9 cellular contexts compared by ENCODE assay signal in the genomic region with DNA sequence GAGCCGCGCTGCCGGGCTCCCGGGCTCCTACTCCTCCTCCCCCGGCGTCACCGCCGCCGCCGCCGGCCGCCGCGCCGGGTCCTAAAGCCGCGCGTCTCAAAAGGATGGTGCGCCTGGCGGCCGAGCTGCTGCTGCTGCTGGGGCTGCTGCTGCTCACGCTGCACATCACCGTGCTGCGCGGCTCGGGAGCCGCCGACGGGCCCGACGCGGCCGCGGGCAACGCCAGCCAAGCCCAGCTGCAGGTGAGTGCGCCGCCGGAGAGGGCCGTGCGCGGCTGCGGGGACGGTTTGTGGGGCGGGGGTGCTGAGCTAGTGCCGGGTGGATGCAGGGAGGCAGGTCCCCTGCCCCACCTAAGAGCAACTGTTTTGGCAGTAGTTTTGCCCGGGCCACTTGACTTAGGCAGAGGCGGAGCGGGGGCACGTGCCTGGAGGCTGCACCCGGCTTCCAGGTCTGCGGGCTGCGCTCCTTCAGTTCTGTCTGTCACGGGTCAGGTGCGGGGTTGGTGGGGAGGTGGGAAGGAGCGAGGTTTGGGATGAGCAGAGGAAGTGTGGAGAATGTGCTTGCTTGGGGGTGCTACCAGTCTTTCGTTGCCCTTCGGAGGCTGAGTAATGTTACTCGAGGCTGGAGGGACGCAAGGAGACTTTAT. TPM values are rescaled to one million over a fixed set of nuclear protein-coding genes. Genes with fewer than 3 reads are reported as not detected.
A peak's percentile ranks its signal among the peaks of the same experiment; 100 is the strongest.
DNase-seq lines count a peak whose midpoint lies in the region; ATAC-seq, FAIRE-seq and TF ChIP-seq lines count a peak whose summit lies in the region.
"Had no signal": no experiment of that assay in that cellular context is flagged by ENCODE, and none has a peak within 500 bp of the region (broad histone marks: within the 10 kb centered on the region; RNA-seq: fewer than 3 reads in every experiment).

No MANE protein-coding gene starts in this region.

- H3K27me3 ChIP-seq in pancreas (peaks cover 0 to 8% (median 0%) of the 10 kb centered on the region in 4 donors), upper lobe of right lung (peaks cover 18% of the 10 kb centered on the region)

- 2 to 4% methylated on average over 41 to 59 of the region's 59 CpGs for WGBS in pancreas, 2 donors

- H3K4me1 ChIP-seq in pancreas, result peaks cover 0 to 5% (median 4%) of the 10 kb centered on the region in 3 donors
- H3K4me1 ChIP-seq in upper lobe of right lung, result peaks cover 12% of the 10 kb centered on the region

- peak; percentile 94 for ATAC-seq in GM19351 (IDR thresholded peaks at IDR 0.05; ENCODE audit: unreplicated experiment)
- peak; percentile 64 for ATAC-seq in HG03457 (IDR thresholded peaks at IDR 0.05; ENCODE audit: unreplicated experiment)
- peak; percentile 72 to 85 (median 74) for ATAC-seq in pancreas
- peak; percentile 84 for ATAC-seq in upper lobe of right lung
- ATAC-seq: K562 had no signal

- H3K9me3 ChIP-seq in pancreas (no peaks in the 10 kb centered on the region), upper lobe of right lung (no peaks in the 10 kb centered on the region)

- H3K27ac ChIP-seq in pancreas (no peak overlapping the region), upper lobe of right lung (no peak overlapping the region)

- DNase-seq in CD1c-positive myeloid dendritic cell (ENCODE audit: extremely low spot score) (peak; percentile 19), RPMI7951 (ENCODE audit: low read depth) (peak; percentile 72), glomerular visceral epithelial cell (ENCODE audit: extremely low spot score) (peak; percentile 75), pancreas (peak; percentile 44 to 88 (median 70)), upper lobe of right lung (peak; percentile 80)
- peak; percentile 69 for DNase-seq in activated naive CD4-positive, alpha-beta T cell treated with Interleukin-2 at 50 U/mL for 16 hours

- H3K36me3 ChIP-seq in pancreas (no peaks in the 10 kb centered on the region), upper lobe of right lung (no peaks in the 10 kb centered on the region)

- TF ChIP-seq CTCF in pancreas (IDR thresholded peaks at IDR 0.05) (no peak), upper lobe of right lung (IDR thresholded peaks at IDR 0.05) (no peak)

- H3K4me3 ChIP-seq in pancreas (peak overlapping the region; percentile 11 to 53 (median 44)), upper lobe of right lung (peak overlapping the region; percentile 53)
- H3K4me3 ChIP-seq: K562 had no signal

- intact Hi-C loops in pancreas (cut with DNase I), result no loop called here
- intact Hi-C loops in upper lobe of right lung (cut with DNase I), result no loop called here

- no peak for FAIRE-seq in pancreas (lab: Jason Lieb, UNC)
- FAIRE-seq: K562 had no signal

RNA-seq across cellular contexts. Expression of a gene that starts 0.7 kb away (rescaled TPM):
- total RNA-seq in RPMI7951 (2014; rRNA removed; shearing (Covaris generic)), result 0.39 and 0.48 TPM in 2 replicates
- 1 to 10 TPM; 1.2 to 5.6 (median 2.3) TPM for total RNA-seq in pancreas
- polyA plus RNA-seq in pancreas, result 1 to 10 TPM in 1 of 2 donors, under 1 TPM in 1; 0.52 to 1.4 TPM
- total RNA-seq in upper lobe of right lung, result 4.1 TPM
- total RNA-seq: K562 had no signal
- polyA plus RNA-seq: K562 had no signal

Comparison
In these comparisons a context has a peak if more than half of its experiments do, and no peak if none do; other contexts are left out.
1. DNase-seq: peak in every context shown above with its lines; median percentile 80 in upper lobe of right lung; 75 in glomerular visceral epithelial cell; 72 in RPMI7951; 70 in pancreas; 69 in activated naive CD4-positive, alpha-beta T cell treated with Interleukin-2 at 50 U/mL for 16 hours; 19 in CD1c-positive myeloid dendritic cell.